Comparison of ENCODE assay signal across 11 cellular contexts in genomic region chr18:21851327-21851961, GRCh38.
DNase-seq lines count a peak whose midpoint lies in the region; FAIRE-seq and TF ChIP-seq lines count a peak whose summit lies in the region.
"Had no signal": no experiment of that assay in that cellular context is flagged by ENCODE, and none has a peak within 500 bp of the region (broad histone marks: within the 10 kb centered on the region; RNA-seq: fewer than 3 reads in every experiment).

No MANE protein-coding gene starts in this region.

- H3K27ac ChIP-seq in OCI-LY7 (ENCODE audit: low read depth, low read length, poor library complexity, severe bottlenecking), result no peak overlapping the region

- H3K9me2 ChIP-seq in OCI-LY7 (ENCODE audit: insufficient read depth, low read length), result no peaks in the 10 kb centered on the region

- no peak overlapping the region for H3K4me2 ChIP-seq in OCI-LY7 (ENCODE audit: low read length)

- 0 out of 2 replicates have a peak, but pooled peaks cover 4% of the 10 kb centered on the region for H4K20me1 ChIP-seq in OCI-LY7 (ENCODE audit: insufficient read depth, low read length)

- H3K9me3 Mint-ChIP-seq in activated CD4-positive, alpha-beta T cell treated with anti-CD3 and anti-CD28 coated beads, Interleukin-2, amount 10 ng/mL, durations not matched to agents 7 days and 5 days, result no peaks in the 10 kb centered on the region
- H3K9me3 Mint-ChIP-seq: CD4-positive, alpha-beta memory T cell; naive B cell; stimulated activated naive CD8-positive, alpha-beta T cell treated with anti-CD3 and anti-CD28 coated beads, Interleukin-15, Interleukin-2, amounts not matched to agents 100 ng/mL and 50 ng/mL, for 24 hours had no signal

- H3K36me3 Mint-ChIP-seq in activated CD4-positive, alpha-beta T cell treated with anti-CD3 and anti-CD28 coated beads, Interleukin-2, amount 10 ng/mL, durations not matched to agents 7 days and 5 days (ENCODE audit: low read depth), result peaks cover 7% of the 10 kb centered on the region

- H3K27ac Mint-ChIP-seq in activated CD4-positive, alpha-beta T cell treated with anti-CD3 and anti-CD28 coated beads, Interleukin-2, amount 10 ng/mL, durations not matched to agents 7 days and 5 days, result no peak overlapping the region

- BruUV-seq in OCI-LY7 (replicated peaks; lab: Mats Ljungman, UMichigan), result no TSS peak

- POLR2A ChIA-PET in OCI-LY7 (lab: Charles Lee), result no interaction called here
- POLR2A ChIA-PET in activated CD4-positive, alpha-beta T cell treated with anti-CD3 and anti-CD28 coated beads, Interleukin-2, amount 10 ng/mL, durations not matched to agents 7 days and 5 days (lab: Charles Lee), result no interaction called here

- TF ChIP-seq CTCF in OCI-LY7 (conservative IDR thresholded peaks at IDR 0.05; ENCODE audit: low read length), result peak; percentile 77
- TF ChIP-seq CTCF in fibroblast of the aortic adventitia (IDR thresholded peaks at IDR 0.05; ENCODE audit: insufficient read depth, low read length), result peak; percentile 29

- no peak for TF ChIP-seq POLR2A in H54 (IDR thresholded peaks at IDR 0.05; ENCODE audit: low read depth, low read length)

- no peak overlapping the region for H2AFZ ChIP-seq in OCI-LY7 (ENCODE audit: low read length)

- peaks cover 14% of the 10 kb centered on the region for H3K4me1 Mint-ChIP-seq in activated CD4-positive, alpha-beta T cell treated with anti-CD3 and anti-CD28 coated beads, Interleukin-2, amount 10 ng/mL, durations not matched to agents 7 days and 5 days

- CTCF ChIA-PET in OCI-LY7 (lab: Charles Lee; ENCODE audit: unreplicated experiment), result no interaction called here
- CTCF ChIA-PET in activated CD4-positive, alpha-beta T cell treated with anti-CD3 and anti-CD28 coated beads, Interleukin-2, amount 10 ng/mL, durations not matched to agents 7 days and 5 days (lab: Charles Lee), result no interaction called here

- H3K79me2 ChIP-seq in OCI-LY7 (ENCODE audit: insufficient read depth, low read depth, low read length), result no peaks in the 10 kb centered on the region

- no peak for FAIRE-seq in H54 (lab: Jason Lieb, UNC)

- peak; percentile 24 for DNase-seq in NCI-H748 (lab: John Stamatoyannopoulos, UW; ENCODE audit: unreplicated experiment)
- no peak for DNase-seq in NCI-H748 treated with DMSO at 0.1 percent for 48 hours (lab: John Stamatoyannopoulos, UW)
- DNase-seq in OCI-LY7 (ENCODE audit: low spot score), result peak; percentile 32
- peak; percentile 54 for DNase-seq in fibroblast of the aortic adventitia (ENCODE audit: low read depth)
- peak; percentile 9 for DNase-seq in stromal cell of bone marrow (ENCODE audit: low read depth)
- DNase-seq in NCI-H1048 (lab: John Stamatoyannopoulos, UW), result no peak
- no peak for DNase-seq in H54 (ENCODE audit: insufficient read length, low spot score)
- no peak for DNase-seq in activated CD4-positive, alpha-beta T cell treated with anti-CD3 and anti-CD28 coated beads, Interleukin-2, amount 10 ng/mL, durations not matched to agents 7 days and 5 days
- DNase-seq: naive B cell had no signal

- peaks cover 31% of the 10 kb centered on the region for H3K36me3 ChIP-seq in OCI-LY7 (ENCODE audit: insufficient read depth, low read length)

- H3K4me3 ChIP-seq in OCI-LY7 (ENCODE audit: low read depth, low read length, poor library complexity, severe bottlenecking) (no peak overlapping the region), fibroblast of the aortic adventitia (ENCODE audit: low read depth, low read length) (no peak overlapping the region)

- H3K9me3 ChIP-seq in OCI-LY7 (ENCODE audit: low read length), result no peaks in the 10 kb centered on the region

- no peak overlapping the region for H3K4me3 Mint-ChIP-seq in activated CD4-positive, alpha-beta T cell treated with anti-CD3 and anti-CD28 coated beads, Interleukin-2, amount 10 ng/mL, durations not matched to agents 7 days and 5 days
- H3K4me3 Mint-ChIP-seq: CD4-positive, alpha-beta memory T cell; stimulated activated naive CD8-positive, alpha-beta T cell treated with anti-CD3 and anti-CD28 coated beads, Interleukin-15, Interleukin-2, amounts not matched to agents 100 ng/mL and 50 ng/mL, for 24 hours had no signal

- intact Hi-C loops in OCI-LY7 (cut with micrococcal nuclease; ENCODE audit: unreplicated experiment), result loop anchor here (5.0 to 10.0 kb wide), 2 partner anchors 237 to 364 kb away; partner anchors contain the start of gene SNRPD1

- no peaks in the 10 kb centered on the region for H3K27me3 Mint-ChIP-seq in activated CD4-positive, alpha-beta T cell treated with anti-CD3 and anti-CD28 coated beads, Interleukin-2, amount 10 ng/mL, durations not matched to agents 7 days and 5 days
- H3K27me3 Mint-ChIP-seq: CD4-positive, alpha-beta memory T cell; naive B cell; stimulated activated naive CD8-positive, alpha-beta T cell treated with anti-CD3 and anti-CD28 coated beads, Interleukin-15, Interleukin-2, amounts not matched to agents 100 ng/mL and 50 ng/mL, for 24 hours had no signal

- H3K4me1 ChIP-seq in OCI-LY7 (ENCODE audit: insufficient read depth, low read length, poor library complexity, severe bottlenecking), result peaks cover 28% of the 10 kb centered on the region

Comparison
In these comparisons a context has a peak if more than half of its experiments do, and no peak if none do; other contexts are left out.
1. DNase-seq: peak in NCI-H748 (single experiment), OCI-LY7 (single experiment), fibroblast of the aortic adventitia (single experiment) and stromal cell of bone marrow (single experiment); none in NCI-H748 treated with DMSO at 0.1 percent for 48 hours (single experiment), NCI-H1048 (single experiment), H54 (single experiment) and activated CD4-positive, alpha-beta T cell treated with anti-CD3 and anti-CD28 coated beads, Interleukin-2, amount 10 ng/mL, durations not matched to agents 7 days and 5 days (single experiment).